In the genomic region with DNA sequence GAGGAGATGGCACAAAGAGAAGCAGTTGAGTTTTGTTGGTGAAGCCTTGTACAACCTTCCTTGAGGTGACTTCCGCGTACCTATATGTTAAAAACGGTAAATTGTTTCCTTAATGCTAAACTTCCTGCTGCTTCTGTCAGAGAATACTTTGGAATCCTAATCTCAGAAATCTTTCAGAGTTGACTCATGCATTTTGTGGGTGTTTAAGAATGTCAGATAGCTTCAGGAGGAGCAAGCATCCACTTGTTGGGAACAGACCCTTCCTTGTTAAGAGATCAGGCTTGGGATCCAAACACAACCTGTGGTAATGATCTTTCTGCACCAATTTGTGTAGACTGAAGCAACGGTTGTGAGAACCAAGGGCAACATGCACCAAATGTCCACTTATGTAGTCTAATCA, we compare ENCODE assay signal across 14 cellular contexts. TPM values are rescaled to one million over a fixed set of nuclear protein-coding genes. Genes with fewer than 3 reads are reported as not detected.
DNase-seq lines count a peak whose midpoint lies in the region; ATAC-seq and TF ChIP-seq lines count a peak whose summit lies in the region.
"Had no signal": no experiment of that assay in that cellular context is flagged by ENCODE, and none has a peak within 500 bp of the region (broad histone marks: within the 10 kb centered on the region; RNA-seq: fewer than 3 reads in every experiment).

No MANE protein-coding gene starts in this region.

- POLR2A ChIA-PET in RWPE1 (lab: Yijun Ruan, JAX; ENCODE audit: low non-redundant PET): no interaction called here

- H3K9me2 ChIP-seq in GM23338 (ENCODE audit: insufficient read depth): no peaks in the 10 kb centered on the region

- H3K4me1 ChIP-seq in GM23338 (ENCODE audit: insufficient read depth): peaks cover 53% of the 10 kb centered on the region
- H3K4me1 ChIP-seq in trophoblast cell (ENCODE audit: control insufficient read depth in 1 of 2, insufficient read depth in 2 of 2, low read length in 2 of 2): peaks cover 5 to 13% of the 10 kb centered on the region in 2 experiments

- H3K27me3 ChIP-seq in GM23338 (ENCODE audit: insufficient read depth) (no peaks in the 10 kb centered on the region), trophoblast cell (ENCODE audit: insufficient read depth, low read length) (no peaks in the 10 kb centered on the region)

- no peak overlapping the region for H4K91ac ChIP-seq in trophoblast cell (ENCODE audit: low read depth, low read length)

- peaks cover 5% of the 10 kb centered on the region; the same call in 1 of the 2 replicates for H4K20me1 ChIP-seq in GM23338 (replicated peaks; ENCODE audit: insufficient read depth)

- H3F3A ChIP-seq in GM23338 (replicated peaks; ENCODE audit: low read depth): no peaks in the 10 kb centered on the region

- H3K4me3 Mint-ChIP-seq in GM23338: no peak overlapping the region
- H3K4me3 Mint-ChIP-seq: activated naive CD8-positive, alpha-beta T cell; stimulated activated effector memory CD8-positive, alpha-beta T cell treated with anti-CD3 and anti-CD28 coated beads, Interleukin-12 subunit alpha, Interleukin-12 subunit beta, amount 100 ng/mL, for 72 hours had no signal

- H3K4me2 ChIP-seq in GM23338 (0 out of 2 replicates have a peak overlapping the region, but pooled peaks have one; percentile 2), trophoblast cell (ENCODE audit: low read length) (no peak overlapping the region)

- H3K9me3 ChIP-seq in trophoblast cell (ENCODE audit: insufficient read depth, low read depth, low read length): no peaks in the 10 kb centered on the region

- no CpG with 5 or more reads among the region's 4 CpGs for WGBS in trophoblast cell (ENCODE audit: extremely low coverage, insufficient coverage, insufficient read length)

- H3K27ac ChIP-seq in GM23338 (ENCODE audit: low read depth) (no peak overlapping the region), RWPE1 (no peak overlapping the region), epithelial cell of prostate (peak overlapping the region; percentile 46), trophoblast cell (ENCODE audit: low read depth, low read length) (peak overlapping the region; percentile 42)

- peaks cover 100% of the 10 kb centered on the region for H3K79me2 ChIP-seq in GM23338 (replicated peaks; ENCODE audit: insufficient read depth)
- no peaks in the 10 kb centered on the region for H3K79me2 ChIP-seq in trophoblast cell (ENCODE audit: control insufficient read depth, insufficient read depth, low read length, poor library complexity)

- no peak overlapping the region for H3K14ac ChIP-seq in trophoblast cell (ENCODE audit: low read length)

- TF ChIP-seq CTCF in GM23338 (conservative IDR thresholded peaks at IDR 0.05; ENCODE audit: low read depth in 2 of 2): no peak
- TF ChIP-seq CTCF in RWPE1 (conservative IDR thresholded peaks at IDR 0.05; ENCODE audit: low read depth): no peak
- TF ChIP-seq CTCF in GM10266 (IDR thresholded peaks at IDR 0.05; ENCODE audit: control insufficient read depth, insufficient read depth, low read depth, missing control alignments): no peak

- no peaks in the 10 kb centered on the region for H3K36me3 Mint-ChIP-seq in GM23338 (ENCODE audit: low read depth)
- H3K36me3 Mint-ChIP-seq: activated naive CD8-positive, alpha-beta T cell; stimulated activated effector memory CD8-positive, alpha-beta T cell treated with anti-CD3 and anti-CD28 coated beads, Interleukin-12 subunit alpha, Interleukin-12 subunit beta, amount 100 ng/mL, for 72 hours had no signal

- H2AFZ ChIP-seq in GM23338 (no peak overlapping the region), trophoblast cell (ENCODE audit: insufficient read depth, low read length, poor library complexity) (no peak overlapping the region)

- no peaks in the 10 kb centered on the region for H3K27me3 Mint-ChIP-seq in GM23338 (ENCODE audit: insufficient read depth, low read depth, poor library complexity)
- H3K27me3 Mint-ChIP-seq: activated naive CD8-positive, alpha-beta T cell had no signal

- H3K23ac ChIP-seq in trophoblast cell (ENCODE audit: low read length): no peak overlapping the region

- H4K12ac ChIP-seq in trophoblast cell (ENCODE audit: low read depth, low read length): no peak overlapping the region

- peaks cover 2% of the 10 kb centered on the region for H3K79me1 ChIP-seq in trophoblast cell (ENCODE audit: low read length)

- no peak for DNase-seq in GM23338 (ENCODE audit: low spot score)
- DNase-seq in RWPE1 (ENCODE audit: low spot score): peak; percentile 92
- peak; percentile 56 for DNase-seq in epithelial cell of prostate (ENCODE audit: low read depth, low spot score)
- peak in 1 of 2 donors; percentile 31 for DNase-seq in trophoblast cell
- DNase-seq in GM10266 (ENCODE audit: extremely low spot score): no peak
- no peak for DNase-seq in HK-2 (ENCODE audit: unreplicated experiment)
- DNase-seq: activated CD8-positive, alpha-beta memory T cell treated with anti-CD3 and anti-CD28 coated beads for 24 hours; effector CD8-positive, alpha-beta T cell; NCI-H1694 treated with DMSO at 0.1 percent for 48 hours; T-helper 2 cell had no signal

- H3K27ac Mint-ChIP-seq in GM23338: no peak overlapping the region
- H3K27ac Mint-ChIP-seq: activated naive CD8-positive, alpha-beta T cell; stimulated activated effector memory CD8-positive, alpha-beta T cell treated with anti-CD3 and anti-CD28 coated beads, Interleukin-12 subunit alpha, Interleukin-12 subunit beta, amount 100 ng/mL, for 72 hours had no signal

- no peak overlapping the region for H2BK12ac ChIP-seq in trophoblast cell (ENCODE audit: low read length)

- H2AK5ac ChIP-seq in trophoblast cell (ENCODE audit: low read length): no peak overlapping the region

- no peak overlapping the region for H3K9ac ChIP-seq in trophoblast cell (ENCODE audit: low read length)

- peaks cover 67% of the 10 kb centered on the region for H3K4me1 Mint-ChIP-seq in GM23338
- H3K4me1 Mint-ChIP-seq: stimulated activated effector memory CD8-positive, alpha-beta T cell treated with anti-CD3 and anti-CD28 coated beads, Interleukin-12 subunit alpha, Interleukin-12 subunit beta, amount 100 ng/mL, for 72 hours had no signal

- no peak overlapping the region for H3K18ac ChIP-seq in trophoblast cell (ENCODE audit: low read length)

- H2BK120ac ChIP-seq in trophoblast cell (ENCODE audit: insufficient read depth, low read length, poor library complexity): no peak overlapping the region

- H3K36me3 ChIP-seq in GM23338 (ENCODE audit: insufficient read depth) (no peaks in the 10 kb centered on the region), trophoblast cell (ENCODE audit: control insufficient read depth in 1 of 2, insufficient read depth in 2 of 2, low read length in 2 of 2) (no peaks in the 10 kb centered on the region)

- H3K4me3 ChIP-seq in GM23338 (no peak overlapping the region), trophoblast cell (ENCODE audit: low read depth, low read length) (no peak overlapping the region)

- CTCF ChIA-PET in RWPE1 (lab: Yijun Ruan, JAX): no interaction called here

- no peak overlapping the region for H4K8ac ChIP-seq in trophoblast cell (ENCODE audit: low read depth, low read length)

- H3K9me3 Mint-ChIP-seq in GM23338: no peaks in the 10 kb centered on the region
- H3K9me3 Mint-ChIP-seq: stimulated activated effector memory CD8-positive, alpha-beta T cell treated with anti-CD3 and anti-CD28 coated beads, Interleukin-12 subunit alpha, Interleukin-12 subunit beta, amount 100 ng/mL, for 72 hours had no signal

- no peak overlapping the region for H2BK5ac ChIP-seq in trophoblast cell (ENCODE audit: low read depth, low read length, poor library complexity)

- ATAC-seq in GM23338: no peak
- ATAC-seq in HG03159 (IDR thresholded peaks at IDR 0.05; ENCODE audit: unreplicated experiment): no peak
- ATAC-seq in GM21619 (IDR thresholded peaks at IDR 0.05; ENCODE audit: unreplicated experiment): no peak
- ATAC-seq: stimulated activated effector memory CD8-positive, alpha-beta T cell treated with anti-CD3 and anti-CD28 coated beads, Interleukin-12 subunit alpha, Interleukin-12 subunit beta, amount 100 ng/mL, for 72 hours had no signal

- no peak overlapping the region for H3K4ac ChIP-seq in trophoblast cell (ENCODE audit: low read depth, low read length)

TF ChIP-seq in GM23338, 12 proteins besides CTCF, POLR2A, EP300 and RAD21 (continues in another document):
- no peak for TF ChIP-seq POLR2AphosphoS5 (IDR thresholded peaks at IDR 0.05; ENCODE audit: low read depth)
- no peak for TF ChIP-seq ZNF114 (CRISPR knock-in tag; IDR thresholded peaks at IDR 0.05)
- no peak for TF ChIP-seq NANOG (IDR thresholded peaks at IDR 0.05; ENCODE audit: borderline replicate concordance)
- TF ChIP-seq JUNB (IDR thresholded peaks at IDR 0.05; ENCODE audit: unreplicated experiment): no peak
- no peak for TF ChIP-seq EZH2phosphoT487 (IDR thresholded peaks at IDR 0.05; ENCODE audit: unreplicated experiment)
- TF ChIP-seq, protein P1, sequence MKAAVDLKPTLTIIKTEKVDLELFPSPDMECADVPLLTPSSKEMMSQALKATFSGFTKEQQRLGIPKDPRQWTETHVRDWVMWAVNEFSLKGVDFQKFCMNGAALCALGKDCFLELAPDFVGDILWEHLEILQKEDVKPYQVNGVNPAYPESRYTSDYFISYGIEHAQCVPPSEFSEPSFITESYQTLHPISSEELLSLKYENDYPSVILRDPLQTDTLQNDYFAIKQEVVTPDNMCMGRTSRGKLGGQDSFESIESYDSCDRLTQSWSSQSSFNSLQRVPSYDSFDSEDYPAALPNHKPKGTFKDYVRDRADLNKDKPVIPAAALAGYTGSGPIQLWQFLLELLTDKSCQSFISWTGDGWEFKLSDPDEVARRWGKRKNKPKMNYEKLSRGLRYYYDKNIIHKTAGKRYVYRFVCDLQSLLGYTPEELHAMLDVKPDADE (IDR thresholded peaks at IDR 0.05): no peak
- TF ChIP-seq CREB1 (CRISPR knock-in tag; IDR thresholded peaks at IDR 0.05; ENCODE audit: low read depth): no peak
- no peak for TF ChIP-seq ZNF331 (CRISPR knock-in tag; IDR thresholded peaks at IDR 0.05; ENCODE audit: low read depth)
- no peak for TF ChIP-seq EZH2 (IDR thresholded peaks at IDR 0.05; ENCODE audit: low read depth, unreplicated experiment)

RNA-seq across cellular contexts. Expression of a gene that starts 29.5 kb away (rescaled TPM):
- 123 and 137 TPM in 2 replicates for total RNA-seq in GM23338 (2014; rRNA removed; shearing (Covaris generic))
- 111 and 127 TPM in 2 replicates for polyA plus RNA-seq in GM23338 (2016; fragmentation: Nextera tagmentation; extraction: Ambion mirVana)
- polyA plus RNA-seq in trophoblast cell (2013): 8.2 and 9.8 TPM in 2 replicates

Comparison
In these comparisons a context has a peak if more than half of its experiments do, and no peak if none do; other contexts are left out.
1. DNase-seq: peak in RWPE1 (single experiment) and epithelial cell of prostate (single experiment); none in GM23338 (single experiment), GM10266 (single experiment) and HK-2 (single experiment).
2. H3K27ac ChIP-seq: peak in epithelial cell of prostate (single experiment) and trophoblast cell (single experiment); none in GM23338 (single experiment) and RWPE1 (single experiment).